Comparison of ENCODE assay signal across 1 cellular context in the genomic region with DNA sequence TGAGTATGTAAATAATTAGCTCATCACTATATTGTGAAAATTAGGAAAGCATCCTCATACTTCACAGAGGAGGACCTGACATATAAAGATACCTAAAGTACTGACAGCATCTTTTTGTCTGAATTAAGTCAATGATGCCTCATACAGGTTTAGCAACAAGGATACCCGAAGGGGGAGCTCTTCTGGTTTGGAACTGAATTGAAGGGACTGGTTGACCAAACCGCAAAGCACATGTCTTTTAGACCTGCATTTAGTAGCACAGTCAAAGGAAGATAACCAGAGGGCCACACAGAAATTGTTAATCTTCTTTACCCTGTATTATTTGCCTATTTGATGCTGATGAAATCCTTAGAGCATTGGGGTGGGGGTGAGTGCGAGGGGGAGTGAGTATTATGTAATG.
TF ChIP-seq lines count a peak whose summit lies in the region.

No MANE protein-coding gene starts in this region.

TF ChIP-seq in K562, 482 proteins besides CTCF, POLR2A, EP300 and RAD21 (continued from another document):
- TF ChIP-seq, protein P1, sequence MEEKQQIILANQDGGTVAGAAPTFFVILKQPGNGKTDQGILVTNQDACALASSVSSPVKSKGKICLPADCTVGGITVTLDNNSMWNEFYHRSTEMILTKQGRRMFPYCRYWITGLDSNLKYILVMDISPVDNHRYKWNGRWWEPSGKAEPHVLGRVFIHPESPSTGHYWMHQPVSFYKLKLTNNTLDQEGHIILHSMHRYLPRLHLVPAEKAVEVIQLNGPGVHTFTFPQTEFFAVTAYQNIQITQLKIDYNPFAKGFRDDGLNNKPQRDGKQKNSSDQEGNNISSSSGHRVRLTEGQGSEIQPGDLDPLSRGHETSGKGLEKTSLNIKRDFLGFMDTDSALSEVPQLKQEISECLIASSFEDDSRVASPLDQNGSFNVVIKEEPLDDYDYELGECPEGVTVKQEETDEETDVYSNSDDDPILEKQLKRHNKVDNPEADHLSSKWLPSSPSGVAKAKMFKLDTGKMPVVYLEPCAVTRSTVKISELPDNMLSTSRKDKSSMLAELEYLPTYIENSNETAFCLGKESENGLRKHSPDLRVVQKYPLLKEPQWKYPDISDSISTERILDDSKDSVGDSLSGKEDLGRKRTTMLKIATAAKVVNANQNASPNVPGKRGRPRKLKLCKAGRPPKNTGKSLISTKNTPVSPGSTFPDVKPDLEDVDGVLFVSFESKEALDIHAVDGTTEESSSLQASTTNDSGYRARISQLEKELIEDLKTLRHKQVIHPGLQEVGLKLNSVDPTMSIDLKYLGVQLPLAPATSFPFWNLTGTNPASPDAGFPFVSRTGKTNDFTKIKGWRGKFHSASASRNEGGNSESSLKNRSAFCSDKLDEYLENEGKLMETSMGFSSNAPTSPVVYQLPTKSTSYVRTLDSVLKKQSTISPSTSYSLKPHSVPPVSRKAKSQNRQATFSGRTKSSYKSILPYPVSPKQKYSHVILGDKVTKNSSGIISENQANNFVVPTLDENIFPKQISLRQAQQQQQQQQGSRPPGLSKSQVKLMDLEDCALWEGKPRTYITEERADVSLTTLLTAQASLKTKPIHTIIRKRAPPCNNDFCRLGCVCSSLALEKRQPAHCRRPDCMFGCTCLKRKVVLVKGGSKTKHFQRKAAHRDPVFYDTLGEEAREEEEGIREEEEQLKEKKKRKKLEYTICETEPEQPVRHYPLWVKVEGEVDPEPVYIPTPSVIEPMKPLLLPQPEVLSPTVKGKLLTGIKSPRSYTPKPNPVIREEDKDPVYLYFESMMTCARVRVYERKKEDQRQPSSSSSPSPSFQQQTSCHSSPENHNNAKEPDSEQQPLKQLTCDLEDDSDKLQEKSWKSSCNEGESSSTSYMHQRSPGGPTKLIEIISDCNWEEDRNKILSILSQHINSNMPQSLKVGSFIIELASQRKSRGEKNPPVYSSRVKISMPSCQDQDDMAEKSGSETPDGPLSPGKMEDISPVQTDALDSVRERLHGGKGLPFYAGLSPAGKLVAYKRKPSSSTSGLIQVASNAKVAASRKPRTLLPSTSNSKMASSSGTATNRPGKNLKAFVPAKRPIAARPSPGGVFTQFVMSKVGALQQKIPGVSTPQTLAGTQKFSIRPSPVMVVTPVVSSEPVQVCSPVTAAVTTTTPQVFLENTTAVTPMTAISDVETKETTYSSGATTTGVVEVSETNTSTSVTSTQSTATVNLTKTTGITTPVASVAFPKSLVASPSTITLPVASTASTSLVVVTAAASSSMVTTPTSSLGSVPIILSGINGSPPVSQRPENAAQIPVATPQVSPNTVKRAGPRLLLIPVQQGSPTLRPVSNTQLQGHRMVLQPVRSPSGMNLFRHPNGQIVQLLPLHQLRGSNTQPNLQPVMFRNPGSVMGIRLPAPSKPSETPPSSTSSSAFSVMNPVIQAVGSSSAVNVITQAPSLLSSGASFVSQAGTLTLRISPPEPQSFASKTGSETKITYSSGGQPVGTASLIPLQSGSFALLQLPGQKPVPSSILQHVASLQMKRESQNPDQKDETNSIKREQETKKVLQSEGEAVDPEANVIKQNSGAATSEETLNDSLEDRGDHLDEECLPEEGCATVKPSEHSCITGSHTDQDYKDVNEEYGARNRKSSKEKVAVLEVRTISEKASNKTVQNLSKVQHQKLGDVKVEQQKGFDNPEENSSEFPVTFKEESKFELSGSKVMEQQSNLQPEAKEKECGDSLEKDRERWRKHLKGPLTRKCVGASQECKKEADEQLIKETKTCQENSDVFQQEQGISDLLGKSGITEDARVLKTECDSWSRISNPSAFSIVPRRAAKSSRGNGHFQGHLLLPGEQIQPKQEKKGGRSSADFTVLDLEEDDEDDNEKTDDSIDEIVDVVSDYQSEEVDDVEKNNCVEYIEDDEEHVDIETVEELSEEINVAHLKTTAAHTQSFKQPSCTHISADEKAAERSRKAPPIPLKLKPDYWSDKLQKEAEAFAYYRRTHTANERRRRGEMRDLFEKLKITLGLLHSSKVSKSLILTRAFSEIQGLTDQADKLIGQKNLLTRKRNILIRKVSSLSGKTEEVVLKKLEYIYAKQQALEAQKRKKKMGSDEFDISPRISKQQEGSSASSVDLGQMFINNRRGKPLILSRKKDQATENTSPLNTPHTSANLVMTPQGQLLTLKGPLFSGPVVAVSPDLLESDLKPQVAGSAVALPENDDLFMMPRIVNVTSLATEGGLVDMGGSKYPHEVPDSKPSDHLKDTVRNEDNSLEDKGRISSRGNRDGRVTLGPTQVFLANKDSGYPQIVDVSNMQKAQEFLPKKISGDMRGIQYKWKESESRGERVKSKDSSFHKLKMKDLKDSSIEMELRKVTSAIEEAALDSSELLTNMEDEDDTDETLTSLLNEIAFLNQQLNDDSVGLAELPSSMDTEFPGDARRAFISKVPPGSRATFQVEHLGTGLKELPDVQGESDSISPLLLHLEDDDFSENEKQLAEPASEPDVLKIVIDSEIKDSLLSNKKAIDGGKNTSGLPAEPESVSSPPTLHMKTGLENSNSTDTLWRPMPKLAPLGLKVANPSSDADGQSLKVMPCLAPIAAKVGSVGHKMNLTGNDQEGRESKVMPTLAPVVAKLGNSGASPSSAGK (IDR thresholded peaks at IDR 0.05) = peak; percentile 83
